Comparison of ENCODE assay signal across 11 cellular contexts in the genomic region with DNA sequence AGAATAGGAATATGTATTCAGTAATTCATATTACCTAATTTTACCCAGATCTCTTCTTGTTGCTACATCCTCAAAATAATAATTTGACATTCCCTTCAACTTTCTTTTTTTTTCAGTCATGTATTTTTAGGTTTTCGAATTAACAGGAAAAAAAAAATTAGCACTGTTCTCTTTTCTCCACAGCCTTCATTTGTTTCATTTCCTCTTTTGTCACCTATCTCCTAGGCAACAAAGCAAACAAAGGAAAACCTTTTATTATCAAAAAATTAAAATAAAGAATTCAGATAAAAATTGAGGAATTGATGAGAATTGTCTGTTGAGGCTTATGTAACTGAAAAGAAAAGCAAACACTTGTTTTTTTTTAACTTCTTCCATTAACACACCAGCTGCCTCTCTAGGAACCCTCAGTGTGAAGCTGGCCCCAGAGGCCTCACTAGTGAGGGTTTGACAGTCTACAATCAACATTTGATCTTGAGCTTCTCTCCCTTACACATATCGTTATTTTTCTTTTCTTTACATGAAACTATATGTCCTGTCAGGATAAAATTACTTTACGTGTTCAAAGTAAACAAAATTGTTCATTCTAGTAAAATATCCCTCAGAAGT.
A peak's percentile ranks its signal among the peaks of the same experiment; 100 is the strongest.
DNase-seq lines count a peak whose midpoint lies in the region; ATAC-seq and TF ChIP-seq lines count a peak whose summit lies in the region.
"Had no signal": no experiment of that assay in that cellular context is flagged by ENCODE, and none has a peak within 500 bp of the region (broad histone marks: within the 10 kb centered on the region; RNA-seq: fewer than 3 reads in every experiment).

No MANE protein-coding gene starts in this region.

- intact Hi-C loops in mucosa of descending colon (cut with DNase I, micrococcal nuclease): no loop called here

- no peaks in the 10 kb centered on the region for H3K9me3 ChIP-seq in mucosa of descending colon

- H3K27me3 Mint-ChIP-seq in stimulated activated memory B cell treated with anti-CD40 and anti-IgM and Interleukin-4, amounts not matched to agents 10 μg/mL and 1 μg/mL and 100 μg/mL, for 72 hours: no peaks in the 10 kb centered on the region
- no peaks in the 10 kb centered on the region for H3K27me3 Mint-ChIP-seq in chondrocyte (ENCODE audit: low read depth)

- H3K36me3 ChIP-seq in mucosa of descending colon (ENCODE audit: low read depth): no peaks in the 10 kb centered on the region

- peaks cover 39% of the 10 kb centered on the region for H3K4me1 Mint-ChIP-seq in stimulated activated memory B cell treated with anti-CD40 and anti-IgM and Interleukin-4, amounts not matched to agents 10 μg/mL and 1 μg/mL and 100 μg/mL, for 72 hours
- H3K4me1 Mint-ChIP-seq in chondrocyte (ENCODE audit: low read depth): no peaks in the 10 kb centered on the region

- ATAC-seq in HG03025 (IDR thresholded peaks at IDR 0.05; ENCODE audit: low FRiP score, unreplicated experiment) (peak; percentile 68), mucosa of descending colon (no peak)
- ATAC-seq in stimulated activated memory B cell treated with anti-CD40 and anti-IgM and Interleukin-4, amounts not matched to agents 10 μg/mL and 1 μg/mL and 100 μg/mL, for 72 hours: peak; percentile 66

- DNase-seq in NCI-H510A treated with DMSO at 0.1 percent for 48 hours (lab: John Stamatoyannopoulos, UW) (peak; percentile 4), NCI-H510A (lab: John Stamatoyannopoulos, UW) (no peak), NOMO-1 (lab: John Stamatoyannopoulos, UW; ENCODE audit: unreplicated experiment in 2 of 2) (peak; percentile 60 to 89), mucosa of descending colon (no peak), chondrocyte (ENCODE audit: low spot score) (no peak), GOT3 (lab: John Stamatoyannopoulos, UW) (no peak)
- DNase-seq: activated gamma-delta T cell, foreskin fibroblast, H9 had no signal

- no peaks in the 10 kb centered on the region for H3K4me1 ChIP-seq in mucosa of descending colon (ENCODE audit: low read depth)

- H3K36me3 Mint-ChIP-seq in stimulated activated memory B cell treated with anti-CD40 and anti-IgM and Interleukin-4, amounts not matched to agents 10 μg/mL and 1 μg/mL and 100 μg/mL, for 72 hours: no peaks in the 10 kb centered on the region
- H3K36me3 Mint-ChIP-seq in chondrocyte (ENCODE audit: low read depth): no peaks in the 10 kb centered on the region

- H3K4me3 Mint-ChIP-seq in stimulated activated memory B cell treated with anti-CD40 and anti-IgM and Interleukin-4, amounts not matched to agents 10 μg/mL and 1 μg/mL and 100 μg/mL, for 72 hours: no peak overlapping the region
- no peak overlapping the region for H3K4me3 Mint-ChIP-seq in chondrocyte (ENCODE audit: unreplicated experiment)
- H3K4me3 Mint-ChIP-seq: H9 had no signal

- peak overlapping the region; percentile 66 for H3K27ac Mint-ChIP-seq in stimulated activated memory B cell treated with anti-CD40 and anti-IgM and Interleukin-4, amounts not matched to agents 10 μg/mL and 1 μg/mL and 100 μg/mL, for 72 hours
- H3K27ac Mint-ChIP-seq in chondrocyte (ENCODE audit: unreplicated experiment): no peak overlapping the region

- no peaks in the 10 kb centered on the region for H3K9me3 Mint-ChIP-seq in stimulated activated memory B cell treated with anti-CD40 and anti-IgM and Interleukin-4, amounts not matched to agents 10 μg/mL and 1 μg/mL and 100 μg/mL, for 72 hours
- H3K9me3 Mint-ChIP-seq in chondrocyte (ENCODE audit: low read depth): peaks cover 2% of the 10 kb centered on the region

- no peak overlapping the region for H3K4me3 ChIP-seq in mucosa of descending colon

- no peak for TF ChIP-seq CTCF in mucosa of descending colon (IDR thresholded peaks at IDR 0.05)
- TF ChIP-seq CTCF in chondrocyte (IDR thresholded peaks at IDR 0.05): no peak

Comparison
In these comparisons a context has a peak if more than half of its experiments do, and no peak if none do; other contexts are left out.
1. DNase-seq: peak in NCI-H510A treated with DMSO at 0.1 percent for 48 hours (single experiment) and NOMO-1 (2 of 2); none in NCI-H510A (single experiment), mucosa of descending colon (0 of 3), chondrocyte (single experiment) and GOT3 (single experiment).